Comparison of ENCODE assay signal across 21 cellular contexts in genomic region chrX:130725519-130725918, GRCh38.
"Had no signal": no experiment of that assay in that cellular context is flagged by ENCODE, and none has a peak within 500 bp of the region (broad histone marks: within the 10 kb centered on the region; RNA-seq: fewer than 3 reads in every experiment).

No MANE protein-coding gene starts in this region.

- DNase-seq: colonic mucosa; dermis blood vessel endothelial cell; gastrocnemius medialis; heart right ventricle; hypothalamus; kidney glomerular epithelial cell; left lung; lower lobe of right lung; mesenchymal stem cell; midbrain; nucleus accumbens; ovary; right cardiac atrium; small intestine; stimulated activated CD4-positive, alpha-beta T cell treated with anti-CD3 and anti-CD28 coated beads, Interleukin-12 subunit alpha, Interleukin-12 subunit beta, amount 100 ng/mL, for 4 hours; stimulated activated naive CD4-positive, alpha-beta T cell; stomach; substantia nigra; transverse colon had no signal

- H3K4me3 ChIP-seq: colonic mucosa, gastrocnemius medialis, heart right ventricle, left lung, lower lobe of right lung, neural progenitor cell, ovary, stomach, thoracic aorta, transverse colon had no signal
